10 cellular contexts compared by ENCODE assay signal in genomic region chr22:25000686-25001085, GRCh38. TPM values are rescaled to one million over a fixed set of nuclear protein-coding genes. Genes with fewer than 3 reads are reported as not detected.
"Had no signal": no experiment of that assay in that cellular context is flagged by ENCODE, and none has a peak within 500 bp of the region (broad histone marks: within the 10 kb centered on the region; RNA-seq: fewer than 3 reads in every experiment).

No MANE protein-coding gene starts in this region.

- H3K9ac ChIP-seq: GM23248 had no signal

- DNase-seq: GM23248, GOT3, H7, H9, HCEC 1CT, HFFc6 had no signal

- H3K4me2 ChIP-seq: GM23338 had no signal

- H3K9me3 ChIP-seq: HAP-1 had no signal

- H3K4me3 Mint-ChIP-seq: GM23338, H9, HFFc6 had no signal

- H3K27ac Mint-ChIP-seq: HFFc6 had no signal

- H3K9me3 Mint-ChIP-seq: GM23338, H9 had no signal

- H3K36me3 ChIP-seq: HAP-1 had no signal

- H3K4me3 ChIP-seq: GM23248, GM23338, HAP-1 had no signal

- H3K27ac ChIP-seq: GM23248 had no signal

- H2AFZ ChIP-seq: GM23248, GM23338 had no signal

RNA-seq across cellular contexts. Expression of gene LHFPL7, which starts 54.2 kb away (rescaled TPM):
- total RNA-seq: GM23248, GM23338, H1, H4, H7, H9, HFFc6 had no signal
- polyA plus RNA-seq: GM23248, GM23338, H1 had no signal
